ENCODE assay signal across 24 cellular contexts in the genomic region with DNA sequence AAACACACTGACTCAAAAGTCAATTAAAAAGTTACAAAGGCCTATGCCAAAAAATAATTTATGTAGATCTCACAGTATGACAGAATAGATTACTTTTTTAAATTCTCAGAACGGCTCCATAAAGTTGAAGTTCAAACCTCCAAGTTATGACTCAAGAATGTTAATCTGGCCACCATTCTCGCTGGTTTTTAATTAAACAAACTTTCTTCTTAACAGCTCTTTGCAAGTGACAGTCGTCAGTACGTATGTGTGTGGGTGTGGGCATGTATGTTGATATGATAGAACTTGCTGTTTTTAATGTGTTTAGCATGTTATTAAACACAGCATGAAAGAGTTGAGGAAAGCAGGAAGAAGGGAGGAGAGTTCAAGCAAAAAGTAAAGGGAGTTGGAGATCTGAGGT. TPM values are rescaled to one million over a fixed set of nuclear protein-coding genes. Genes with fewer than 3 reads are reported as not detected.
DNase-seq lines count a peak whose midpoint lies in the region.
"Had no signal": no experiment of that assay in that cellular context is flagged by ENCODE, and none has a peak within 500 bp of the region (broad histone marks: within the 10 kb centered on the region; RNA-seq: fewer than 3 reads in every experiment).

No MANE protein-coding gene starts in this region.

- no peaks in the 10 kb centered on the region for H3K36me3 ChIP-seq in effector memory CD4-positive, alpha-beta T cell (ENCODE audit: control insufficient read depth, insufficient read depth, low read length)
- H3K36me3 ChIP-seq in Karpas-422 (ENCODE audit: insufficient read depth, low read length) = no peaks in the 10 kb centered on the region
- H3K36me3 ChIP-seq: gastroesophageal sphincter, right lobe of liver, SJSA1, thoracic aorta, uterus had no signal

- H3K27me3 Mint-ChIP-seq in activated naive CD4-positive, alpha-beta T cell treated with anti-CD3 and anti-CD28 coated beads for 36 hours (ENCODE audit: low read depth) = no peaks in the 10 kb centered on the region
- H3K27me3 Mint-ChIP-seq in activated CD4-positive, alpha-beta memory T cell treated with anti-CD3 and anti-CD28 coated beads, Interleukin-2, amount 10 ng/mL, durations not matched to agents 7 days and 5 days = no peaks in the 10 kb centered on the region
- H3K27me3 Mint-ChIP-seq in stimulated activated naive CD8-positive, alpha-beta T cell treated with anti-CD3 and anti-CD28 coated beads, Interleukin-15, Interleukin-2, amounts not matched to agents 100 ng/mL and 50 ng/mL, for 24 hours = no peaks in the 10 kb centered on the region

- no peaks in the 10 kb centered on the region for H3K27me3 ChIP-seq in effector memory CD4-positive, alpha-beta T cell (replicated peaks; ENCODE audit: control insufficient read depth, insufficient read depth, low read length, poor library complexity, severe bottlenecking)
- no peaks in the 10 kb centered on the region for H3K27me3 ChIP-seq in Karpas-422 (ENCODE audit: low read length)
- H3K27me3 ChIP-seq: BLaER1, gastroesophageal sphincter, right lobe of liver, uterus had no signal

- H3K27ac Mint-ChIP-seq in activated naive CD4-positive, alpha-beta T cell treated with anti-CD3 and anti-CD28 coated beads for 36 hours = peak overlapping the region; percentile 28
- H3K27ac Mint-ChIP-seq in activated CD4-positive, alpha-beta memory T cell treated with anti-CD3 and anti-CD28 coated beads, Interleukin-2, amount 10 ng/mL, durations not matched to agents 7 days and 5 days = peak overlapping the region; percentile 92
- peak overlapping the region; percentile 95 for H3K27ac Mint-ChIP-seq in stimulated activated naive CD8-positive, alpha-beta T cell treated with anti-CD3 and anti-CD28 coated beads, Interleukin-15, Interleukin-2, amounts not matched to agents 100 ng/mL and 50 ng/mL, for 24 hours
- H3K27ac Mint-ChIP-seq: stimulated activated naive B cell treated with anti-CD40 and anti-IgM and Interleukin-4, amounts not matched to agents 10 μg/mL and 1 μg/mL and 100 μg/mL, for 72 hours had no signal

- peaks cover 21% of the 10 kb centered on the region for H3K36me3 Mint-ChIP-seq in activated naive CD4-positive, alpha-beta T cell treated with anti-CD3 and anti-CD28 coated beads for 36 hours (ENCODE audit: low read depth)
- peaks cover 59% of the 10 kb centered on the region for H3K36me3 Mint-ChIP-seq in activated CD4-positive, alpha-beta memory T cell treated with anti-CD3 and anti-CD28 coated beads, Interleukin-2, amount 10 ng/mL, durations not matched to agents 7 days and 5 days (ENCODE audit: low read depth)
- peaks cover 44% of the 10 kb centered on the region for H3K36me3 Mint-ChIP-seq in stimulated activated naive CD8-positive, alpha-beta T cell treated with anti-CD3 and anti-CD28 coated beads, Interleukin-15, Interleukin-2, amounts not matched to agents 100 ng/mL and 50 ng/mL, for 24 hours (ENCODE audit: low read depth)
- H3K36me3 Mint-ChIP-seq: stimulated activated naive B cell treated with anti-CD40 and anti-IgM and Interleukin-4, amounts not matched to agents 10 μg/mL and 1 μg/mL and 100 μg/mL, for 72 hours had no signal

- POLR2A ChIA-PET in activated CD4-positive, alpha-beta memory T cell treated with anti-CD3 and anti-CD28 coated beads, Interleukin-2, amount 10 ng/mL, durations not matched to agents 7 days and 5 days (lab: Charles Lee) = interaction anchor here (0.7 to 4.5 kb wide), 7 partner anchors 10 to 68 kb away, joined by 3 to 75 read pairs (median 7); a partner anchor contains a TSS

- H4K20me1 ChIP-seq in Karpas-422 (ENCODE audit: insufficient read depth, low read depth, low read length) = no peaks in the 10 kb centered on the region

- H2AFZ ChIP-seq in Karpas-422 (ENCODE audit: low read length) = no peak overlapping the region

- no peak overlapping the region for H3K4me3 Mint-ChIP-seq in activated naive CD4-positive, alpha-beta T cell treated with anti-CD3 and anti-CD28 coated beads for 36 hours
- peak overlapping the region; percentile 35 for H3K4me3 Mint-ChIP-seq in activated CD4-positive, alpha-beta memory T cell treated with anti-CD3 and anti-CD28 coated beads, Interleukin-2, amount 10 ng/mL, durations not matched to agents 7 days and 5 days
- H3K4me3 Mint-ChIP-seq in stimulated activated naive CD8-positive, alpha-beta T cell treated with anti-CD3 and anti-CD28 coated beads, Interleukin-15, Interleukin-2, amounts not matched to agents 100 ng/mL and 50 ng/mL, for 24 hours = peak overlapping the region; percentile 59
- H3K4me3 Mint-ChIP-seq: stimulated activated naive B cell treated with anti-CD40 and anti-IgM and Interleukin-4, amounts not matched to agents 10 μg/mL and 1 μg/mL and 100 μg/mL, for 72 hours had no signal

- peaks cover 67% of the 10 kb centered on the region for H3K4me1 ChIP-seq in effector memory CD4-positive, alpha-beta T cell (ENCODE audit: control insufficient read depth, insufficient read depth, low read length, poor library complexity, severe bottlenecking)
- no peaks in the 10 kb centered on the region for H3K4me1 ChIP-seq in Karpas-422 (ENCODE audit: low read length)
- H3K4me1 ChIP-seq: gastroesophageal sphincter, right lobe of liver, SJSA1, uterus had no signal

- H3K9me2 ChIP-seq in Karpas-422 (replicated peaks; ENCODE audit: insufficient read depth, low read length) = no peaks in the 10 kb centered on the region

- no peak overlapping the region for H3K4me2 ChIP-seq in Karpas-422 (ENCODE audit: low read depth, low read length, poor library complexity, severe bottlenecking)
- H3K4me2 ChIP-seq: BLaER1 had no signal

- no peak overlapping the region for H3K9ac ChIP-seq in Karpas-422 (ENCODE audit: low read length)
- H3K9ac ChIP-seq: BLaER1 had no signal

- intact Hi-C loops in activated naive CD4-positive, alpha-beta T cell treated with anti-CD3 and anti-CD28 coated beads for 36 hours (cut with micrococcal nuclease) = loop anchor here (10.0 kb wide), 1 partner anchor 357 kb away; a partner anchor contains a TSS

- CTCF ChIA-PET in activated naive CD4-positive, alpha-beta T cell treated with anti-CD3 and anti-CD28 coated beads for 36 hours (lab: Charles Lee) = interaction anchor here (0.7 to 1.8 kb wide), 5 partner anchors 10 to 106 kb away, joined by 3 to 5 read pairs (median 4); a partner anchor contains a TSS
- CTCF ChIA-PET in activated CD4-positive, alpha-beta memory T cell treated with anti-CD3 and anti-CD28 coated beads, Interleukin-2, amount 10 ng/mL, durations not matched to agents 7 days and 5 days (lab: Charles Lee) = interaction anchor here (0.9 to 1.3 kb wide), 4 partner anchors 17 to 115 kb away, joined by 3 to 5 read pairs (median 4); a partner anchor contains a TSS

- H3K4me3 ChIP-seq in effector memory CD4-positive, alpha-beta T cell (ENCODE audit: insufficient read depth, low read depth, low read length, poor library complexity, severe bottlenecking) = no peak overlapping the region
- no peak overlapping the region for H3K4me3 ChIP-seq in Karpas-422 (ENCODE audit: low read length)
- H3K4me3 ChIP-seq: BLaER1, gastroesophageal sphincter, right lobe of liver, SJSA1, thoracic aorta, uterus had no signal

- H3K9me3 Mint-ChIP-seq in activated naive CD4-positive, alpha-beta T cell treated with anti-CD3 and anti-CD28 coated beads for 36 hours = no peaks in the 10 kb centered on the region
- no peaks in the 10 kb centered on the region for H3K9me3 Mint-ChIP-seq in activated CD4-positive, alpha-beta memory T cell treated with anti-CD3 and anti-CD28 coated beads, Interleukin-2, amount 10 ng/mL, durations not matched to agents 7 days and 5 days
- no peaks in the 10 kb centered on the region for H3K9me3 Mint-ChIP-seq in stimulated activated naive CD8-positive, alpha-beta T cell treated with anti-CD3 and anti-CD28 coated beads, Interleukin-15, Interleukin-2, amounts not matched to agents 100 ng/mL and 50 ng/mL, for 24 hours
- H3K9me3 Mint-ChIP-seq: stimulated activated naive B cell treated with anti-CD40 and anti-IgM and Interleukin-4, amounts not matched to agents 10 μg/mL and 1 μg/mL and 100 μg/mL, for 72 hours had no signal

- H3K9me3 ChIP-seq in effector memory CD4-positive, alpha-beta T cell (ENCODE audit: control insufficient read depth, low read length) = no peaks in the 10 kb centered on the region
- H3K9me3 ChIP-seq in Karpas-422 (ENCODE audit: low read length) = no peaks in the 10 kb centered on the region
- H3K9me3 ChIP-seq: BLaER1, gastroesophageal sphincter, right lobe of liver, SJSA1, thoracic aorta, uterus had no signal

- no peak for DNase-seq in activated naive CD4-positive, alpha-beta T cell treated with anti-CD3 and anti-CD28 coated beads for 36 hours
- no peak for DNase-seq in activated naive CD4-positive, alpha-beta T cell (lab: John Stamatoyannopoulos, UW)
- DNase-seq in activated CD4-positive, alpha-beta memory T cell treated with anti-CD3 and anti-CD28 coated beads, Interleukin-2, amount 10 ng/mL, durations not matched to agents 7 days and 5 days = no peak
- DNase-seq in effector memory CD4-positive, alpha-beta T cell = no peak
- DNase-seq in pons (ENCODE audit: low spot score) = no peak
- no peak for DNase-seq in glomerular visceral epithelial cell (ENCODE audit: extremely low spot score)
- no peak for DNase-seq in Karpas-422
- DNase-seq: activated CD8-positive, alpha-beta memory T cell treated with anti-CD3 and anti-CD28 coated beads, Interleukin-2, amount 50 U/mL, for 4 hours; DND-41; hippocampal formation; NCI-H1105; NCI-H2029 treated with DMSO at 0.1 percent for 48 hours; NCI-H446; NCI-H774; posterior cingulate gyrus; right lobe of liver; stimulated activated CD4-positive, alpha-beta T cell treated with anti-CD3 and anti-CD28 coated beads, Interleukin-4, amount 100 ng/mL, for 24 hours; stimulated activated naive B cell treated with anti-CD40 and anti-IgM and Interleukin-4, amounts not matched to agents 10 μg/mL and 1 μg/mL and 100 μg/mL, for 72 hours; uterus had no signal

- no peaks in the 10 kb centered on the region for H3K79me2 ChIP-seq in Karpas-422 (ENCODE audit: low read length)

- H3K4me1 Mint-ChIP-seq in activated naive CD4-positive, alpha-beta T cell treated with anti-CD3 and anti-CD28 coated beads for 36 hours (ENCODE audit: low read depth) = peaks cover 87% of the 10 kb centered on the region
- H3K4me1 Mint-ChIP-seq in activated CD4-positive, alpha-beta memory T cell treated with anti-CD3 and anti-CD28 coated beads, Interleukin-2, amount 10 ng/mL, durations not matched to agents 7 days and 5 days = peaks cover 93% of the 10 kb centered on the region
- H3K4me1 Mint-ChIP-seq in stimulated activated naive CD8-positive, alpha-beta T cell treated with anti-CD3 and anti-CD28 coated beads, Interleukin-15, Interleukin-2, amounts not matched to agents 100 ng/mL and 50 ng/mL, for 24 hours (ENCODE audit: low read depth) = peaks cover 100% of the 10 kb centered on the region

- H3K27ac ChIP-seq in effector memory CD4-positive, alpha-beta T cell (ENCODE audit: insufficient read depth, low read length, poor library complexity, severe bottlenecking) = peak overlapping the region; percentile 42
- no peak overlapping the region for H3K27ac ChIP-seq in Karpas-422 (ENCODE audit: low read length)
- H3K27ac ChIP-seq: BLaER1, gastroesophageal sphincter, right lobe of liver, SJSA1, thoracic aorta, uterus had no signal

RNA-seq across cellular contexts. Expression of a gene that starts 18.5 kb away (rescaled TPM):
- 10 to 100 TPM; 49.5 to 53.0 TPM for total RNA-seq in activated naive CD4-positive, alpha-beta T cell treated with anti-CD3 and anti-CD28 coated beads for 36 hours
- 10 to 100 TPM; 69.3 to 70.6 TPM for total RNA-seq in activated CD4-positive, alpha-beta memory T cell treated with anti-CD3 and anti-CD28 coated beads, Interleukin-2, amount 10 ng/mL, durations not matched to agents 7 days and 5 days
- not detected in 2 replicates for total RNA-seq in Karpas-422 (2014; rRNA removed; shearing (Covaris generic); ENCODE audit: low replicate concordance)
- total RNA-seq: SJSA1 had no signal

Comparison
In these comparisons a context has a peak if more than half of its experiments do, and no peak if none do; other contexts are left out.
1. H3K27ac Mint-ChIP-seq: peak in every context shown above with its lines; median percentile 95 in stimulated activated naive CD8-positive, alpha-beta T cell treated with anti-CD3 and anti-CD28 coated beads, Interleukin-15, Interleukin-2, amounts not matched to agents 100 ng/mL and 50 ng/mL, for 24 hours; 92 in activated CD4-positive, alpha-beta memory T cell treated with anti-CD3 and anti-CD28 coated beads, Interleukin-2, amount 10 ng/mL, durations not matched to agents 7 days and 5 days; 28 in activated naive CD4-positive, alpha-beta T cell treated with anti-CD3 and anti-CD28 coated beads for 36 hours.
2. RNA of a gene that starts 18.5 kb away (total RNA-seq): 69.3 to 70.6 TPM in activated CD4-positive, alpha-beta memory T cell treated with anti-CD3 and anti-CD28 coated beads, Interleukin-2, amount 10 ng/mL, durations not matched to agents 7 days and 5 days and 49.5 to 53.0 TPM in activated naive CD4-positive, alpha-beta T cell treated with anti-CD3 and anti-CD28 coated beads for 36 hours; not detected in Karpas-422; every median in the first group is over 10 times any median in the second.